ENCODE assay signal across 13 cellular contexts in the genomic region with DNA sequence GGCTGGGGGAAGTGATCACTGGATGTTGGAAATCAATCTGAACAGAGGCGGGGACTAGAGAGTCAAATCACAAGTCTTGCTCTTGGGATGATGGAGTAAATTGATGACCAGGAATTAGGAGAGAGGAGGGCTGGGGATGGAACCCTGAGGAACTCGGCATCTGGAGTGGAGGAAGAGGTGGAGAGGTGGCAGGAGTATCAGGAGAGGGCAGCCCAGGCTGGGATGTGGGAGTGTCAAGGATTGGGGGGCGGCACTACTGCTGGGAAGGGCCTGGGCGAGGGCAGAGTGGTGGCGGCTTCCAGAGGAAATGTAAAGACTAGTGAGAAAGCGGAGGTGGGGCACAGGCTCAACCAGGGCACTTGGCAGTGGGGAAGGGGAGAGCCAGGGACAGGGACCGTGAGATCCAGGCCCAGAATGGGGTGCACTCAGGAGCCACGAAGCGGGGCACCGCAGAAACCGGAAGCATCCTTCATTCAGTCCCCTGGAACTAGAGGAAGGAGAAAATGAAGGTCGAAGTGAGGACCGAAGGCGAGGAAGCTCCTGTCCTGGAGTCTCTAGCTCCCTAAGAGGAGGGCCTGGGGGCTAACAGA.
A peak's percentile ranks its signal among the peaks of the same experiment; 100 is the strongest.
DNase-seq lines count a peak whose midpoint lies in the region; TF ChIP-seq lines count a peak whose summit lies in the region.
"Had no signal": no experiment of that assay in that cellular context is flagged by ENCODE, and none has a peak within 500 bp of the region (broad histone marks: within the 10 kb centered on the region; RNA-seq: fewer than 3 reads in every experiment).

No MANE protein-coding gene starts in this region.

- no peak overlapping the region for H3K9ac ChIP-seq in colonic mucosa (ENCODE audit: low read depth in 2 of 2, low read length in 2 of 2)
- H3K9ac ChIP-seq: SK-N-SH had no signal

- no peaks in the 10 kb centered on the region for H3K27me3 Mint-ChIP-seq in IgD-negative memory B cell

- peak; percentile 54 for DNase-seq in activated CD8-positive, alpha-beta memory T cell treated with anti-CD3 and anti-CD28 coated beads for 24 hours
- no peak for DNase-seq in activated CD8-positive, alpha-beta memory T cell treated with anti-CD3 and anti-CD28 coated beads, Interleukin-2, amount 50 U/mL, for 4 hours
- DNase-seq in colonic mucosa = peak; percentile 6
- DNase-seq in stimulated activated CD8-positive, alpha-beta memory T cell treated with anti-CD3 and anti-CD28 coated beads, Interleukin-4, amount 100 ng/mL, for 48 hours = peak; percentile 22
- DNase-seq in posterior cingulate gyrus = no peak
- no peak for DNase-seq in NCI-H2227 (lab: John Stamatoyannopoulos, UW; ENCODE audit: unreplicated experiment)
- no peak for DNase-seq in activated CD4-positive, CD25-positive, alpha-beta regulatory T cell (lab: John Stamatoyannopoulos, UW)
- DNase-seq: heart right ventricle, Karpas-422, psoas muscle, SK-N-SH, upper lobe of left lung had no signal

- H3K27ac Mint-ChIP-seq in IgD-negative memory B cell = peak overlapping the region in 2 of 3 donors; percentile 60 to 91

- no peak for TF ChIP-seq CTCF in colonic mucosa (IDR thresholded peaks at IDR 0.05)

- H3K27me3 ChIP-seq in colonic mucosa = no peaks in the 10 kb centered on the region
- H3K27me3 ChIP-seq: heart right ventricle, upper lobe of left lung had no signal

- no peaks in the 10 kb centered on the region for H3K36me3 ChIP-seq in colonic mucosa

- H3K4me3 ChIP-seq in colonic mucosa = no peak overlapping the region
- H3K4me3 ChIP-seq: heart right ventricle, psoas muscle, upper lobe of left lung had no signal

- H3K9me3 Mint-ChIP-seq in IgD-negative memory B cell = no peaks in the 10 kb centered on the region

- peaks cover 5% of the 10 kb centered on the region for H3K36me3 Mint-ChIP-seq in IgD-negative memory B cell

- H3K9me3 ChIP-seq in colonic mucosa = no peaks in the 10 kb centered on the region
- H3K9me3 ChIP-seq: heart right ventricle, psoas muscle, SK-N-SH, upper lobe of left lung had no signal

- intact Hi-C loops in colonic mucosa (cut with DNase I) = no loop called here
- intact Hi-C loops in posterior cingulate gyrus (cut with DNase I) = loop anchor here (10.0 kb wide), 1 partner anchor 46 kb away; no protein-coding TSS in a partner anchor

- no peak overlapping the region for H3K27ac ChIP-seq in colonic mucosa
- H3K27ac ChIP-seq: heart right ventricle, psoas muscle, upper lobe of left lung had no signal

- no peaks in the 10 kb centered on the region for H3K4me1 ChIP-seq in colonic mucosa
- H3K4me1 ChIP-seq: psoas muscle, upper lobe of left lung had no signal

- H3K4me1 Mint-ChIP-seq in IgD-negative memory B cell = peaks cover 8 to 19% (median 14%) of the 10 kb centered on the region in 3 donors

- peak overlapping the region in 1 of 4 donors; percentile 33 for H3K4me3 Mint-ChIP-seq in IgD-negative memory B cell

Comparison
In these comparisons a context has a peak if more than half of its experiments do, and no peak if none do; other contexts are left out.
1. DNase-seq: peak in activated CD8-positive, alpha-beta memory T cell treated with anti-CD3 and anti-CD28 coated beads for 24 hours (single experiment), colonic mucosa (single experiment) and stimulated activated CD8-positive, alpha-beta memory T cell treated with anti-CD3 and anti-CD28 coated beads, Interleukin-4, amount 100 ng/mL, for 48 hours (single experiment); none in activated CD8-positive, alpha-beta memory T cell treated with anti-CD3 and anti-CD28 coated beads, Interleukin-2, amount 50 U/mL, for 4 hours (single experiment), posterior cingulate gyrus (0 of 10), NCI-H2227 (single experiment) and activated CD4-positive, CD25-positive, alpha-beta regulatory T cell (0 of 4).